8 cellular contexts compared by ENCODE assay signal in the genomic region with DNA sequence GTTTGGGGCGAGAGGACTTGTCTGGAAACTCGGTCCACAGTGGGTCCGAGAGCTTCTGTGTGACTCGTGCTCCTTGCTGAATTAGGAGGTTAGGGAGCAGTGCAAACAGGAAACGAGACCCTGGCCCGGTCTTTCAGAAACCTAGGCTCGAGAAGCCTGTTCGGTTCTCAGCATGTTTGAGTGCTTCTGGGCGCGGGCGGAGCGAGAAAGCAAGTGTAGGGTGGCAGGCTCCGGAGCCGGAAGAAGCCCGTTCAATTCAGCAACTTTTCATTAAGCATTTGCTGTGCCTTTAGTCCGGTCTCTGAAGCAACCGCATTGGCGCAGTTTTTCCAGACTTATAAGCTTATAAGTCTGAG. TPM values are rescaled to one million over a fixed set of nuclear protein-coding genes. Genes with fewer than 3 reads are reported as not detected.
DNase-seq lines count a peak whose midpoint lies in the region; FAIRE-seq and TF ChIP-seq lines count a peak whose summit lies in the region.

No MANE protein-coding gene starts in this region.

- TF ChIP-seq CTCF in KMS-11 (conservative IDR thresholded peaks at IDR 0.05; ENCODE audit: low read depth, low read length), result no peak
- TF ChIP-seq CTCF in nephron progenitor cell (IDR thresholded peaks at IDR 0.05), result no peak
- no peak for TF ChIP-seq CTCF in testis (IDR thresholded peaks at IDR 0.05)

- peak overlapping the region; percentile 80 for H2AFZ ChIP-seq in KMS-11 (ENCODE audit: low read depth)

- no peak for FAIRE-seq in H54 (lab: Jason Lieb, UNC)

- H3K9me3 Mint-ChIP-seq in activated CD4-positive, alpha-beta memory T cell treated with anti-CD3 and anti-CD28 coated beads for 36 hours, result no peaks in the 10 kb centered on the region
- no peaks in the 10 kb centered on the region for H3K9me3 Mint-ChIP-seq in nephron progenitor cell

- peak; percentile 26 for DNase-seq in NCI-H82 (lab: John Stamatoyannopoulos, UW)
- DNase-seq in NCI-H82 treated with DMSO at 0.1 percent for 48 hours (lab: John Stamatoyannopoulos, UW; ENCODE audit: unreplicated experiment), result no peak
- peak; percentile 62 for DNase-seq in activated CD4-positive, alpha-beta memory T cell treated with anti-CD3 and anti-CD28 coated beads for 36 hours
- no peak for DNase-seq in epithelial cell of prostate (ENCODE audit: low read depth, low spot score)
- peak; percentile 46 for DNase-seq in nephron progenitor cell
- DNase-seq in testis, result peak; percentile 45
- no peak for DNase-seq in H54 (ENCODE audit: insufficient read length, low spot score)

- H3K9me3 ChIP-seq in testis, result no peaks in the 10 kb centered on the region

- H3K36me3 ChIP-seq in KMS-11 (ENCODE audit: insufficient read depth) (no peaks in the 10 kb centered on the region; the same call in 1 of the 2 replicates), testis (ENCODE audit: low read depth, missing control alignments) (no peaks in the 10 kb centered on the region)

- H3K27me3 Mint-ChIP-seq in activated CD4-positive, alpha-beta memory T cell treated with anti-CD3 and anti-CD28 coated beads for 36 hours, result no peaks in the 10 kb centered on the region
- peaks cover 8% of the 10 kb centered on the region for H3K27me3 Mint-ChIP-seq in nephron progenitor cell (ENCODE audit: low read depth, poor library complexity)

- H3K4me3 ChIP-seq in KMS-11 (IDR thresholded peaks at IDR 0.05; ENCODE audit: insufficient read depth, low read depth, low read length) (no peak overlapping the region), testis (peak overlapping the region; percentile 71 to 88)

- POLR2A ChIA-PET in activated CD4-positive, alpha-beta memory T cell treated with anti-CD3 and anti-CD28 coated beads for 36 hours (lab: Charles Lee), result interaction anchor here (0.5 to 2.1 kb wide), 15 partner anchors 10 to 1990 kb away, joined by 3 to 7 read pairs (median 4); a partner anchor contains a TSS

- intact Hi-C loops in activated CD4-positive, alpha-beta memory T cell treated with anti-CD3 and anti-CD28 coated beads for 36 hours (cut with micrococcal nuclease), result loop anchor here (2.0 to 5.0 kb wide), 4 partner anchors 18 to 381 kb away; a partner anchor contains a TSS
- intact Hi-C loops in testis (cut with DNase I; ENCODE audit: low total_unique reads), result no loop called here

- H3K27ac ChIP-seq in KMS-11, result peak overlapping the region; percentile 73
- H3K27ac ChIP-seq in epithelial cell of prostate, result peak overlapping the region; percentile 86
- peak overlapping the region; percentile 87 to 90 for H3K27ac ChIP-seq in testis

- peak overlapping the region; percentile 100 for H3K4me2 ChIP-seq in KMS-11

- H3K27ac Mint-ChIP-seq in activated CD4-positive, alpha-beta memory T cell treated with anti-CD3 and anti-CD28 coated beads for 36 hours, result peak overlapping the region; percentile 86
- H3K27ac Mint-ChIP-seq in nephron progenitor cell, result peak overlapping the region; percentile 90

- peaks cover 55% of the 10 kb centered on the region for H3K79me2 ChIP-seq in KMS-11 (ENCODE audit: insufficient read depth, low read depth)

- H3K4me1 ChIP-seq in KMS-11 (ENCODE audit: low read depth, poor library complexity, severe bottlenecking) (peaks cover 52% of the 10 kb centered on the region), testis (peaks cover 33% of the 10 kb centered on the region)

- TF ChIP-seq POLR2A in testis (IDR thresholded peaks at IDR 0.05), result no peak
- TF ChIP-seq POLR2A in H54 (IDR thresholded peaks at IDR 0.05; ENCODE audit: low read depth, low read length), result no peak

- peaks cover 23% of the 10 kb centered on the region for H3K36me3 Mint-ChIP-seq in activated CD4-positive, alpha-beta memory T cell treated with anti-CD3 and anti-CD28 coated beads for 36 hours
- peaks cover 21% of the 10 kb centered on the region for H3K36me3 Mint-ChIP-seq in nephron progenitor cell (ENCODE audit: low read depth)

- WGBS in testis, 2 donors, result 0 to 2% methylated on average over 14 to 18 of the region's 18 CpGs

- peaks cover 45% of the 10 kb centered on the region for H3K4me1 Mint-ChIP-seq in activated CD4-positive, alpha-beta memory T cell treated with anti-CD3 and anti-CD28 coated beads for 36 hours (ENCODE audit: low read depth)
- H3K4me1 Mint-ChIP-seq in nephron progenitor cell, result peaks cover 63% of the 10 kb centered on the region

- no peaks in the 10 kb centered on the region for H3K27me3 ChIP-seq in KMS-11 (ENCODE audit: insufficient read depth, low read depth)
- no peaks in the 10 kb centered on the region for H3K27me3 ChIP-seq in testis

- H4K20me1 ChIP-seq in KMS-11 (ENCODE audit: insufficient read depth), result peaks cover 31% of the 10 kb centered on the region

- peak overlapping the region; percentile 83 for H3K9ac ChIP-seq in KMS-11

- CTCF ChIA-PET in activated CD4-positive, alpha-beta memory T cell treated with anti-CD3 and anti-CD28 coated beads for 36 hours (lab: Charles Lee), result interaction anchor here (0.6 to 4.4 kb wide), 14 partner anchors 10 to 537 kb away, joined by 3 to 45 read pairs (median 5); a partner anchor contains a TSS

- peak overlapping the region; percentile 94 for H3K4me3 Mint-ChIP-seq in activated CD4-positive, alpha-beta memory T cell treated with anti-CD3 and anti-CD28 coated beads for 36 hours
- H3K4me3 Mint-ChIP-seq in nephron progenitor cell, result peak overlapping the region; percentile 92

RNA-seq across cellular contexts. Expression of a gene that starts 0.5 kb away (rescaled TPM):
- total RNA-seq in activated CD4-positive, alpha-beta memory T cell treated with anti-CD3 and anti-CD28 coated beads for 36 hours, result 100 to 1,000 TPM; 139 to 144 TPM
- 100 to 1,000 TPM; 135 to 168 TPM for total RNA-seq in testis
- 208 TPM for polyA plus RNA-seq in testis (ENCODE audit: insufficient read depth, low read depth, low replicate concordance)

RNA-seq across cellular contexts. Expression of a gene that starts 22.1 kb away (rescaled TPM):
- not detected for total RNA-seq in activated CD4-positive, alpha-beta memory T cell treated with anti-CD3 and anti-CD28 coated beads for 36 hours
- total RNA-seq in testis, result 10 to 100 TPM; 48.7 to 84.8 TPM
- polyA plus RNA-seq in testis (ENCODE audit: insufficient read depth, low read depth, low replicate concordance), result 171 TPM

RNA-seq across cellular contexts. Expression of a gene that starts 54.7 kb away (rescaled TPM):
- total RNA-seq in activated CD4-positive, alpha-beta memory T cell treated with anti-CD3 and anti-CD28 coated beads for 36 hours, result 10 to 100 TPM; 24.7 to 25.8 TPM
- 1 to 10 TPM; 3.5 to 3.9 TPM for total RNA-seq in testis
- 19.6 TPM for polyA plus RNA-seq in testis (ENCODE audit: insufficient read depth, low read depth, low replicate concordance)

Comparison
In these comparisons a context has a peak if more than half of its experiments do, and no peak if none do; other contexts are left out.
1. DNase-seq: peak in NCI-H82 (single experiment), activated CD4-positive, alpha-beta memory T cell treated with anti-CD3 and anti-CD28 coated beads for 36 hours (single experiment), nephron progenitor cell (single experiment) and testis (single experiment); none in NCI-H82 treated with DMSO at 0.1 percent for 48 hours (single experiment), epithelial cell of prostate (single experiment) and H54 (single experiment).
2. RNA of a gene that starts 22.1 kb away (total RNA-seq): 48.7 to 84.8 TPM in testis; not detected in activated CD4-positive, alpha-beta memory T cell treated with anti-CD3 and anti-CD28 coated beads for 36 hours; every median in the first group is over 10 times any median in the second.
3. RNA of a gene that starts 54.7 kb away (total RNA-seq): 24.7 to 25.8 TPM in activated CD4-positive, alpha-beta memory T cell treated with anti-CD3 and anti-CD28 coated beads for 36 hours; 3.5 to 3.9 TPM in testis; every median in the first group is over 4 times any median in the second.
4. Peak in every context shown above with its lines, with median percentiles within 50 percentile points of each other: H3K27ac ChIP-seq.